Comparison of ENCODE assay signal across 1 cellular context in genomic region chr1:101193733-101194169, GRCh38.
TF ChIP-seq lines count a peak whose summit lies in the region.

No MANE protein-coding gene starts in this region.

TF ChIP-seq in liver, 16 proteins besides CTCF, POLR2A, EP300 and RAD21:
- TF ChIP-seq, protein P1, sequence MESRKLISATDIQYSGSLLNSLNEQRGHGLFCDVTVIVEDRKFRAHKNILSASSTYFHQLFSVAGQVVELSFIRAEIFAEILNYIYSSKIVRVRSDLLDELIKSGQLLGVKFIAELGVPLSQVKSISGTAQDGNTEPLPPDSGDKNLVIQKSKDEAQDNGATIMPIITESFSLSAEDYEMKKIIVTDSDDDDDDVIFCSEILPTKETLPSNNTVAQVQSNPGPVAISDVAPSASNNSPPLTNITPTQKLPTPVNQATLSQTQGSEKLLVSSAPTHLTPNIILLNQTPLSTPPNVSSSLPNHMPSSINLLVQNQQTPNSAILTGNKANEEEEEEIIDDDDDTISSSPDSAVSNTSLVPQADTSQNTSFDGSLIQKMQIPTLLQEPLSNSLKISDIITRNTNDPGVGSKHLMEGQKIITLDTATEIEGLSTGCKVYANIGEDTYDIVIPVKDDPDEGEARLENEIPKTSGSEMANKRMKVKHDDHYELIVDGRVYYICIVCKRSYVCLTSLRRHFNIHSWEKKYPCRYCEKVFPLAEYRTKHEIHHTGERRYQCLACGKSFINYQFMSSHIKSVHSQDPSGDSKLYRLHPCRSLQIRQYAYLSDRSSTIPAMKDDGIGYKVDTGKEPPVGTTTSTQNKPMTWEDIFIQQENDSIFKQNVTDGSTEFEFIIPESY (IDR thresholded peaks at IDR 0.05): peak; percentile 83
- TF ChIP-seq FOXA1 (IDR thresholded peaks at IDR 0.05) (peak; percentile 73), JUND (IDR thresholded peaks at IDR 0.05) (peak; percentile 96 to 98), RXRA (IDR thresholded peaks at IDR 0.05) (peak; percentile 99), EGR1 (IDR thresholded peaks at IDR 0.05; ENCODE audit: low read depth in 2 of 2) (peak; percentile 79 to 92), SP1 (IDR thresholded peaks at IDR 0.05) (peak; percentile 98), TAF1 (conservative IDR thresholded peaks at IDR 0.05) (peak; percentile 86), FOXA2 (IDR thresholded peaks at IDR 0.05) (peak; percentile 72), YY1 (IDR thresholded peaks at IDR 0.05) (peak; percentile 92), HNF4G (IDR thresholded peaks at IDR 0.05) (peak; percentile 95), NR2F2 (IDR thresholded peaks at IDR 0.05) (peak; percentile 69), HNF4A (conservative IDR thresholded peaks at IDR 0.05) (peak; percentile 99 to 100), REST (IDR thresholded peaks at IDR 0.05) (peak; percentile 87), MAX (IDR thresholded peaks at IDR 0.05) (peak; percentile 75), GABPA (IDR thresholded peaks at IDR 0.05 in 1 of 2, conservative IDR thresholded peaks at IDR 0.05 in 1 of 2) (peak in 1 of 2 donors; percentile 36)
- TF ChIP-seq, protein P2, sequence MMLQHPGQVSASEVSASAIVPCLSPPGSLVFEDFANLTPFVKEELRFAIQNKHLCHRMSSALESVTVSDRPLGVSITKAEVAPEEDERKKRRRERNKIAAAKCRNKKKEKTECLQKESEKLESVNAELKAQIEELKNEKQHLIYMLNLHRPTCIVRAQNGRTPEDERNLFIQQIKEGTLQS (IDR thresholded peaks at IDR 0.05): peak; percentile 94
